ENCODE assay signal across 9 cellular contexts in genomic region chr13:91017669-91018053, GRCh38.
DNase-seq lines count a peak whose midpoint lies in the region; ATAC-seq and TF ChIP-seq lines count a peak whose summit lies in the region.
"Had no signal": no experiment of that assay in that cellular context is flagged by ENCODE, and none has a peak within 500 bp of the region (broad histone marks: within the 10 kb centered on the region; RNA-seq: fewer than 3 reads in every experiment).

No MANE protein-coding gene starts in this region.

- no peaks in the 10 kb centered on the region for H3K9me3 ChIP-seq in body of pancreas
- H3K9me3 ChIP-seq: adrenal gland had no signal

- WGBS in body of pancreas, 2 donors = 46 to 56% methylated on average over 15 of the region's 15 CpGs

- DNase-seq in CD14-positive monocyte (ENCODE audit: low spot score) (no peak), body of pancreas (peak; percentile 21 to 64 (median 36)), DMS79 treated with DMSO at 0.1 percent for 48 hours (lab: John Stamatoyannopoulos, UW) (no peak)
- no peak for DNase-seq in activated CD8-positive, alpha-beta memory T cell treated with anti-CD3 and anti-CD28 coated beads for 24 hours
- DNase-seq in activated T-helper 1 cell treated with anti-CD3 and anti-CD28 coated beads, Interleukin-12 subunit alpha, Interleukin-12 subunit beta, Interleukin-2, Interleukin-4 antibody, amounts not matched to agents 30 ng/mL and 10 ng/mL and 1 ng/mL, durations not matched to agents 14 hours and 24 hours and 36 hours (ENCODE audit: low spot score) = no peak

- TF ChIP-seq POLR2A in body of pancreas (IDR thresholded peaks at IDR 0.05) = no peak

- H3K4me3 ChIP-seq in body of pancreas = no peak overlapping the region
- H3K4me3 ChIP-seq: adrenal gland had no signal

- TF ChIP-seq CTCF in CD14-positive monocyte (IDR thresholded peaks at IDR 0.05) (peak; percentile 35), body of pancreas (IDR thresholded peaks at IDR 0.05) (peak in 1 of 7 experiments; percentile 4)

- peaks cover 29% of the 10 kb centered on the region for H3K4me1 ChIP-seq in body of pancreas
- H3K4me1 ChIP-seq: adrenal gland had no signal

- no peaks in the 10 kb centered on the region for H3K27me3 ChIP-seq in body of pancreas
- H3K27me3 ChIP-seq: adrenal gland had no signal

- no peaks in the 10 kb centered on the region for H3K36me3 Mint-ChIP-seq in CD14-positive monocyte
- H3K36me3 Mint-ChIP-seq in activated T-helper 1 cell treated with anti-CD3 and anti-CD28 coated beads, Interleukin-12 subunit alpha, Interleukin-12 subunit beta, Interleukin-2, Interleukin-4 antibody, amounts not matched to agents 30 ng/mL and 10 ng/mL and 1 ng/mL, durations not matched to agents 14 hours and 24 hours and 36 hours (ENCODE audit: low read depth) = no peaks in the 10 kb centered on the region

- ATAC-seq in GM19468 (IDR thresholded peaks at IDR 0.05; ENCODE audit: extremely low read depth, unreplicated experiment) (peak; percentile 8), HG03469 (IDR thresholded peaks at IDR 0.05; ENCODE audit: unreplicated experiment) (peak; percentile 14), body of pancreas (peak; percentile 63), HG02973 (IDR thresholded peaks at IDR 0.05; ENCODE audit: unreplicated experiment) (no peak)

- intact Hi-C loops in CD14-positive monocyte (cut with micrococcal nuclease) (no loop called here), body of pancreas (cut with DNase I) (no loop called here)
- intact Hi-C loops in activated T-helper 1 cell treated with anti-CD3 and anti-CD28 coated beads, Interleukin-12 subunit alpha, Interleukin-12 subunit beta, Interleukin-2, Interleukin-4 antibody, amounts not matched to agents 30 ng/mL and 10 ng/mL and 1 ng/mL, durations not matched to agents 14 hours and 24 hours and 36 hours (cut with micrococcal nuclease) = no loop called here

- no peaks in the 10 kb centered on the region for H3K36me3 ChIP-seq in body of pancreas (replicated peaks in 1 of 2; ENCODE audit: insufficient read depth in 1 of 2, low read depth in 2 of 2)
- H3K36me3 ChIP-seq: adrenal gland had no signal

- no peaks in the 10 kb centered on the region for H3K9me3 Mint-ChIP-seq in CD14-positive monocyte
- no peaks in the 10 kb centered on the region for H3K9me3 Mint-ChIP-seq in activated T-helper 1 cell treated with anti-CD3 and anti-CD28 coated beads, Interleukin-12 subunit alpha, Interleukin-12 subunit beta, Interleukin-2, Interleukin-4 antibody, amounts not matched to agents 30 ng/mL and 10 ng/mL and 1 ng/mL, durations not matched to agents 14 hours and 24 hours and 36 hours

- H3K4me1 Mint-ChIP-seq in CD14-positive monocyte = peaks cover 4% of the 10 kb centered on the region
- H3K4me1 Mint-ChIP-seq in activated T-helper 1 cell treated with anti-CD3 and anti-CD28 coated beads, Interleukin-12 subunit alpha, Interleukin-12 subunit beta, Interleukin-2, Interleukin-4 antibody, amounts not matched to agents 30 ng/mL and 10 ng/mL and 1 ng/mL, durations not matched to agents 14 hours and 24 hours and 36 hours (ENCODE audit: low read depth) = no peaks in the 10 kb centered on the region

- peaks cover 0 to 2% (median 0%) of the 10 kb centered on the region in 3 donors for H3K27me3 Mint-ChIP-seq in CD14-positive monocyte (ENCODE audit: low read depth in 3 of 3)
- no peaks in the 10 kb centered on the region for H3K27me3 Mint-ChIP-seq in activated T-helper 1 cell treated with anti-CD3 and anti-CD28 coated beads, Interleukin-12 subunit alpha, Interleukin-12 subunit beta, Interleukin-2, Interleukin-4 antibody, amounts not matched to agents 30 ng/mL and 10 ng/mL and 1 ng/mL, durations not matched to agents 14 hours and 24 hours and 36 hours (ENCODE audit: insufficient read depth)

- no peak overlapping the region for H3K27ac Mint-ChIP-seq in CD14-positive monocyte
- H3K27ac Mint-ChIP-seq in activated T-helper 1 cell treated with anti-CD3 and anti-CD28 coated beads, Interleukin-12 subunit alpha, Interleukin-12 subunit beta, Interleukin-2, Interleukin-4 antibody, amounts not matched to agents 30 ng/mL and 10 ng/mL and 1 ng/mL, durations not matched to agents 14 hours and 24 hours and 36 hours = no peak overlapping the region

- no peak overlapping the region for H3K27ac ChIP-seq in body of pancreas
- H3K27ac ChIP-seq: adrenal gland had no signal

- H3K4me3 Mint-ChIP-seq in CD14-positive monocyte = peak overlapping the region in 1 of 2 donors; percentile 48
- no peak overlapping the region for H3K4me3 Mint-ChIP-seq in activated T-helper 1 cell treated with anti-CD3 and anti-CD28 coated beads, Interleukin-12 subunit alpha, Interleukin-12 subunit beta, Interleukin-2, Interleukin-4 antibody, amounts not matched to agents 30 ng/mL and 10 ng/mL and 1 ng/mL, durations not matched to agents 14 hours and 24 hours and 36 hours

Comparison
In these comparisons a context has a peak if more than half of its experiments do, and no peak if none do; other contexts are left out.
1. DNase-seq: peak in body of pancreas (4 of 4); none in CD14-positive monocyte (single experiment), DMS79 treated with DMSO at 0.1 percent for 48 hours (single experiment), activated CD8-positive, alpha-beta memory T cell treated with anti-CD3 and anti-CD28 coated beads for 24 hours (single experiment) and activated T-helper 1 cell treated with anti-CD3 and anti-CD28 coated beads, Interleukin-12 subunit alpha, Interleukin-12 subunit beta, Interleukin-2, Interleukin-4 antibody, amounts not matched to agents 30 ng/mL and 10 ng/mL and 1 ng/mL, durations not matched to agents 14 hours and 24 hours and 36 hours (single experiment).